8 cellular contexts compared by ENCODE assay signal in the genomic region with DNA sequence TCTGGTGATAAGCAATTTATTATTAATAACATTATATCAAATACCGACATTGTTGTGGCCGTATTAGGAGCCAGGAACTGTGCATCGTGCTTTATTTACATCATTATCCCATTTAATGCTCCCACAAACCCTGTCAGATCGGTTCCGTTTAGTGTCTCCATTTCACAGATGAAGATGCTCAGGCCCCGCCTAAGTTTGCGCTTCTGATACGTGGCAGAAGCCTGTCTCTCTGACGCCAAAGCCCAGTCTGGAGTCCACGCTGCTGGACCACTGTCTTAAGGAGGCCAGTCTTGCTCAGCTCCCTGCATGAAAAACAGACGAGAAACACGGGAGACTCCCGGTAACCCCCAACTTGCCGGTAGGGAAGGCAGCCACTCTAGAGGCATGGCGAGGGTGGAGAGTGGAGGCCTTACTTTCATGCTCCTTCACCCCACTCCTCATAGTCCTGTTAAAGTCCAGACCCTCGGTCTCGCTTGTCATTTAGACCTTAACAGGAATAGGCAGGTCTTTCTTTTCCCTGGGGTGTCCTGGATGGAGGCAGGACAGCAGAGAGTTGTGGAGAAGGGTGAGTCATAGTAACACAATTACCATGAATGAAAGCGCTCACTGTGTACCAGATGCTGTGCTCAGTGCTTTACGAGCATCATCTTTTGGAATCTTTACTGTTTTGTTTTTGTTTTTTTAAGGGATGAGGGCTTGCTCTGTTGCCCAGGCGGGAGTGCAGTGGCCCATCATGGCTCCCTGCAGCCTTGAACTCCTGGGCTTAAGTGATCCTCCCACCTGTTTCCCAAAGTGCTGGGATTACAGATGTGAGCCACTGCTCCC. TPM values are rescaled to one million over a fixed set of nuclear protein-coding genes. Genes with fewer than 3 reads are reported as not detected.
DNase-seq lines count a peak whose midpoint lies in the region; ATAC-seq and TF ChIP-seq lines count a peak whose summit lies in the region.

No MANE protein-coding gene starts in this region.

- peak overlapping the region; percentile 72 for H3K9ac ChIP-seq in mammary epithelial cell (ENCODE audit: insufficient read depth, low read length)
- peak overlapping the region; percentile 80; the same call in 1 of the 2 replicates for H3K9ac ChIP-seq in iPS-20b (ENCODE audit: low read depth, low read length)

- TF ChIP-seq EP300 in sigmoid colon (IDR thresholded peaks at IDR 0.05) = no peak

- H3K9me3 Mint-ChIP-seq in CD4-positive, CD25-positive, alpha-beta regulatory T cell = no peaks in the 10 kb centered on the region

- peak in 1 of 2 donors; percentile 19 for ATAC-seq in CD4-positive, CD25-positive, alpha-beta regulatory T cell (ENCODE audit: low read depth in 2 of 2)
- ATAC-seq in GM19452 (IDR thresholded peaks at IDR 0.05; ENCODE audit: unreplicated experiment) = peak; percentile 23
- no peak for ATAC-seq in GM18861 (IDR thresholded peaks at IDR 0.05; ENCODE audit: unreplicated experiment)

- intact Hi-C loops in mammary epithelial cell (cut with micrococcal nuclease) = loop anchor here (1.0 to 2.0 kb wide), 3 partner anchors 29 to 137 kb away; a partner anchor contains a TSS
- intact Hi-C loops in sigmoid colon (cut with DNase I) = loop anchor here (1.0 kb wide), 2 partner anchors 29 to 30 kb away; a partner anchor contains a TSS

- CTCF ChIA-PET in mammary epithelial cell (lab: Charles Lee; ENCODE audit: low non-redundant PET) = no interaction called here

- H3K36me3 Mint-ChIP-seq in CD4-positive, CD25-positive, alpha-beta regulatory T cell = peaks cover 12% of the 10 kb centered on the region

- 3% methylated on average over 17 of the region's 20 CpGs for WGBS in mammary epithelial cell (ENCODE audit: low coverage, missing lambda C conversion rate)
- WGBS in sigmoid colon, 2 donors = 17 to 18% methylated on average over 20 of the region's 20 CpGs

- H3K4me3 Mint-ChIP-seq in CD4-positive, CD25-positive, alpha-beta regulatory T cell = peak overlapping the region; percentile 95 to 96 (median 96)

- no peaks in the 10 kb centered on the region for H3K27me3 Mint-ChIP-seq in CD4-positive, CD25-positive, alpha-beta regulatory T cell

- H3K36me3 ChIP-seq in CD4-positive, CD25-positive, alpha-beta regulatory T cell (ENCODE audit: control insufficient read depth, insufficient read depth, low read length) = no peaks in the 10 kb centered on the region
- H3K36me3 ChIP-seq in mammary epithelial cell (ENCODE audit: insufficient read depth, low read length) (no peaks in the 10 kb centered on the region), iPS-20b (ENCODE audit: insufficient read depth, low read depth, low read length) (no peaks in the 10 kb centered on the region), sigmoid colon (no peaks in the 10 kb centered on the region)

- H3K4me1 ChIP-seq in CD4-positive, CD25-positive, alpha-beta regulatory T cell (ENCODE audit: control insufficient read depth, insufficient read depth, low read length, poor library complexity, severe bottlenecking) = peaks cover 35% of the 10 kb centered on the region
- peaks cover 13% of the 10 kb centered on the region for H3K4me1 ChIP-seq in mammary epithelial cell (ENCODE audit: insufficient read depth, low read length)
- H3K4me1 ChIP-seq in iPS-20b (ENCODE audit: insufficient read depth, low read length) = peaks cover 6% of the 10 kb centered on the region; the same call in 1 of the 2 replicates
- H3K4me1 ChIP-seq in sigmoid colon = peaks cover 0 to 23% (median 16%) of the 10 kb centered on the region in 4 donors

- H3K27me3 ChIP-seq in CD4-positive, CD25-positive, alpha-beta regulatory T cell (ENCODE audit: control insufficient read depth, insufficient read depth, low read length) = no peaks in the 10 kb centered on the region
- H3K27me3 ChIP-seq in mammary epithelial cell (ENCODE audit: insufficient read depth, low read length) (no peaks in the 10 kb centered on the region), iPS-20b (ENCODE audit: insufficient read depth, low read length) (peaks cover 5% of the 10 kb centered on the region; the same call in 1 of the 2 replicates), sigmoid colon (no peaks in the 10 kb centered on the region)

- no peak for TF ChIP-seq CTCF in mammary epithelial cell (conservative IDR thresholded peaks at IDR 0.05 in 1 of 2, IDR thresholded peaks at IDR 0.05 in 1 of 2; ENCODE audit: extremely low read depth in 1 of 2, insufficient read depth in 1 of 2, low read depth in 1 of 2, low read length in 2 of 2)
- no peak for TF ChIP-seq CTCF in sigmoid colon (IDR thresholded peaks at IDR 0.05)

- peaks cover 33% of the 10 kb centered on the region for H3K79me2 ChIP-seq in mammary epithelial cell (ENCODE audit: insufficient read depth, low read length)

- H3K4me3 ChIP-seq in CD4-positive, CD25-positive, alpha-beta regulatory T cell (ENCODE audit: low read depth, low read length) = peak overlapping the region; percentile 96
- peak overlapping the region; percentile 84 for H3K4me3 ChIP-seq in Jurkat, Clone E6-1 (ENCODE audit: low read length)
- H3K4me3 ChIP-seq in mammary epithelial cell (replicated peaks in 1 of 3; ENCODE audit: insufficient read depth in 1 of 3, low read depth in 2 of 3, low read length in 3 of 3) (peak overlapping the region; percentile 63 to 96 (median 68)), iPS-20b (ENCODE audit: low read length) (peak overlapping the region; percentile 81), sigmoid colon (peak overlapping the region; percentile 57 to 88 (median 74))

- in situ Hi-C loops in mammary epithelial cell (cut with MboI; ENCODE audit: low sequenced_read_pairs in 2 of 2) = no loop called here

- no peaks in the 10 kb centered on the region for H3K9me3 ChIP-seq in CD4-positive, CD25-positive, alpha-beta regulatory T cell (ENCODE audit: control insufficient read depth in 2 of 2, low read length in 2 of 2)
- H3K9me3 ChIP-seq in mammary epithelial cell (replicated peaks; ENCODE audit: insufficient read depth, low read length) (no peaks in the 10 kb centered on the region), iPS-20b (ENCODE audit: insufficient read depth, low read depth, low read length) (no peaks in the 10 kb centered on the region), sigmoid colon (no peaks in the 10 kb centered on the region)

- BruUV-seq in mammary epithelial cell (replicated peaks; lab: Mats Ljungman, UMichigan) = TSS peak; percentile 70

- peak overlapping the region; percentile 100 for H2AFZ ChIP-seq in mammary epithelial cell (ENCODE audit: low read depth, low read length)

- dilution Hi-C loops in mammary epithelial cell (cut with HindIII; ENCODE audit: low sequenced_read_pairs) = no loop called here

- peak; percentile 3 to 69 (median 12) for DNase-seq in CD4-positive, CD25-positive, alpha-beta regulatory T cell
- no peak for DNase-seq in Jurkat, Clone E6-1 (ENCODE audit: low read depth, low spot score)
- DNase-seq in T1000 (lab: John Stamatoyannopoulos, UW) (peak; percentile 10), mammary epithelial cell (peak; percentile 72), sigmoid colon (peak; percentile 91)

- peak overlapping the region; percentile 82 to 98 (median 97) for H3K27ac Mint-ChIP-seq in CD4-positive, CD25-positive, alpha-beta regulatory T cell

- TF ChIP-seq POLR2A in sigmoid colon (IDR thresholded peaks at IDR 0.05) = no peak

- H4K20me1 ChIP-seq in mammary epithelial cell (ENCODE audit: insufficient read depth, low read length) = no peaks in the 10 kb centered on the region

- H3K27ac ChIP-seq in CD4-positive, CD25-positive, alpha-beta regulatory T cell (ENCODE audit: insufficient read depth, low read length, poor library complexity, severe bottlenecking) = peak overlapping the region; percentile 88
- H3K27ac ChIP-seq in mammary epithelial cell (ENCODE audit: insufficient read depth, low read depth, low read length) (peak overlapping the region; percentile 75), iPS-20b (ENCODE audit: low read length) (no peak overlapping the region), sigmoid colon (peak overlapping the region; percentile 95 to 99 (median 96))

- peak overlapping the region; percentile 78 for H3K4me2 ChIP-seq in mammary epithelial cell (ENCODE audit: insufficient read depth, low read depth, low read length)

- H3K4me1 Mint-ChIP-seq in CD4-positive, CD25-positive, alpha-beta regulatory T cell = peaks cover 27 to 59% (median 42%) of the 10 kb centered on the region in 4 donors

RNA-seq across cellular contexts. Expression of a gene that starts 0.9 kb away (rescaled TPM):
- 33.9 TPM for total RNA-seq in CD4-positive, CD25-positive, alpha-beta regulatory T cell
- polyA plus RNA-seq in CD4-positive, CD25-positive, alpha-beta regulatory T cell = 10 to 100 TPM; 15.4 to 23.1 (median 17.2) TPM
- 37.0 TPM for polyA plus RNA-seq in Jurkat, Clone E6-1 (2012; ENCODE audit: insufficient read depth, insufficient read length)
- total RNA-seq in mammary epithelial cell (10 to 100 TPM; 30.4 to 43.0 TPM), sigmoid colon (100 to 1,000 TPM in 2 of 4 donors, 10 to 100 TPM in 2; 69.0 to 123 (median 95.4) TPM)
- polyA plus RNA-seq in mammary epithelial cell (42.0 TPM), sigmoid colon (10 to 100 TPM; 13.6 to 43.6 (median 24.6) TPM)
- 13.7 TPM for polyA minus RNA-seq in mammary epithelial cell

RNA-seq across cellular contexts. Expression of a gene that starts 29.3 kb away (rescaled TPM):
- total RNA-seq in CD4-positive, CD25-positive, alpha-beta regulatory T cell = 31.4 TPM
- 1 to 10 TPM; 6.5 to 7.4 (median 6.9) TPM for polyA plus RNA-seq in CD4-positive, CD25-positive, alpha-beta regulatory T cell
- polyA plus RNA-seq in Jurkat, Clone E6-1 (2012; ENCODE audit: insufficient read depth, insufficient read length) = 53.3 TPM
- total RNA-seq in mammary epithelial cell (10 to 100 TPM; 40.3 to 44.1 TPM), sigmoid colon (10 to 100 TPM; 38.0 to 82.0 (median 70.8) TPM)
- polyA plus RNA-seq in mammary epithelial cell (18.4 TPM), sigmoid colon (10 to 100 TPM; 12.6 to 15.7 (median 15.0) TPM)
- 19.8 TPM for polyA minus RNA-seq in mammary epithelial cell

RNA-seq across cellular contexts. Expression of a gene that starts 29.9 kb away (rescaled TPM):
- 10.6 TPM for total RNA-seq in CD4-positive, CD25-positive, alpha-beta regulatory T cell
- 10 to 100 TPM; 10.3 to 12.5 (median 11.5) TPM for polyA plus RNA-seq in CD4-positive, CD25-positive, alpha-beta regulatory T cell
- polyA plus RNA-seq in Jurkat, Clone E6-1 (2012; ENCODE audit: insufficient read depth, insufficient read length) = 16.0 TPM
- total RNA-seq in mammary epithelial cell = 1 to 10 TPM; 4.5 to 8.3 TPM
- 3.0 TPM for polyA plus RNA-seq in mammary epithelial cell
- not detected for polyA minus RNA-seq in mammary epithelial cell
- 10 to 100 TPM in 1 of 4 donors, 1 to 10 TPM in 3; 4.2 to 10.8 (median 7.8) TPM for total RNA-seq in sigmoid colon
- polyA plus RNA-seq in sigmoid colon = 10 to 100 TPM in 1 of 3 donors, 1 to 10 TPM in 2; 7.6 to 10.6 (median 8.4) TPM
